10 cellular contexts compared by ENCODE assay signal in genomic region chr6:5066456-5067093, GRCh38. TPM values are rescaled to one million over a fixed set of nuclear protein-coding genes. Genes with fewer than 3 reads are reported as not detected.
"Had no signal": no experiment of that assay in that cellular context is flagged by ENCODE, and none has a peak within 500 bp of the region (broad histone marks: within the 10 kb centered on the region; RNA-seq: fewer than 3 reads in every experiment).

No MANE protein-coding gene starts in this region.

- H2AFZ ChIP-seq: GM23338 had no signal

- H3K4me2 ChIP-seq: GM23338 had no signal

- FAIRE-seq: H1, H54, K562 had no signal

- DNase-seq: H9, HCEC 1CT, IMR-90, KG1 had no signal

- H3K27ac ChIP-seq: HL-60 had no signal

- H3K4me3 ChIP-seq: GM23338, K562 had no signal

- ATAC-seq: GM23338, K562 had no signal

RNA-seq across cellular contexts. Expression of gene PPP1R3G, which starts 18.6 kb away (rescaled TPM):
- total RNA-seq: H9, HT1080 had no signal
